9 cellular contexts compared by ENCODE assay signal in the genomic region with DNA sequence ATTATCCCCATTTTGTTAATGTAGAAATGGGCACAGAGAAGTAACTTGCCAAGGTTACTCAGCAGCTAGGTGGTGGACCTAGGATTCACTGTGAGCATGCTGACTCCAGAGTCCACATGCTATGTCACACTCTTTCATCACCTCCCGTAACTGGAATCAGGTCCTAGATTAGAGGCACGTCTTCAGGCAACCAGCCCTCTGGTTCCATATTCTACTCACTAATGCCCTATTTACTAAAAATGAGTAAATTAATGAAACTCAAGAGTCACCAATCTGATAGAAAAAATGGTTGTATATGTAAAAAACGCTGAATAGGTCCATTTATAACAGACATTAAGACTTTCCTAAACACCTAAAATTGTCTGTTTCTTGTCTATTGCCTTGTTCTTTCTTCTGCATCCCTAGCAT. TPM values are rescaled to one million over a fixed set of nuclear protein-coding genes. Genes with fewer than 3 reads are reported as not detected.
DNase-seq lines count a peak whose midpoint lies in the region; ATAC-seq, FAIRE-seq and TF ChIP-seq lines count a peak whose summit lies in the region.
"Had no signal": no experiment of that assay in that cellular context is flagged by ENCODE, and none has a peak within 500 bp of the region (broad histone marks: within the 10 kb centered on the region; RNA-seq: fewer than 3 reads in every experiment).

No MANE protein-coding gene starts in this region.

- H3K4me1 Mint-ChIP-seq in activated naive CD8-positive, alpha-beta T cell treated with anti-CD3 and anti-CD28 coated beads, Interleukin-2, amount 50 U/mL, for 24 hours = peaks cover 55% of the 10 kb centered on the region
- H3K4me1 Mint-ChIP-seq in activated naive CD8-positive, alpha-beta T cell treated with anti-CD3 and anti-CD28 coated beads for 36 hours = peaks cover 42% of the 10 kb centered on the region

- H3K27me3 ChIP-seq in bronchial epithelial cell (ENCODE audit: control insufficient read depth, insufficient read depth, low read length) (no peaks in the 10 kb centered on the region), subcutaneous abdominal adipose tissue (ENCODE audit: control insufficient read depth in 5 of 5, insufficient read depth in 4 of 5, low read length in 5 of 5) (no peaks in the 10 kb centered on the region)

- no peaks in the 10 kb centered on the region for H3K27me3 Mint-ChIP-seq in activated naive CD8-positive, alpha-beta T cell treated with anti-CD3 and anti-CD28 coated beads, Interleukin-2, amount 50 U/mL, for 24 hours
- H3K27me3 Mint-ChIP-seq in activated naive CD8-positive, alpha-beta T cell treated with anti-CD3 and anti-CD28 coated beads for 36 hours = no peaks in the 10 kb centered on the region
- H3K27me3 Mint-ChIP-seq: activated naive CD8-positive, alpha-beta T cell had no signal

- no peak for TF ChIP-seq CTCF in bronchial epithelial cell (IDR thresholded peaks at IDR 0.05; ENCODE audit: insufficient read depth, low read length, severe bottlenecking)

- peak overlapping the region; percentile 10 for H3K4me3 Mint-ChIP-seq in activated naive CD8-positive, alpha-beta T cell treated with anti-CD3 and anti-CD28 coated beads, Interleukin-2, amount 50 U/mL, for 24 hours
- H3K4me3 Mint-ChIP-seq in activated naive CD8-positive, alpha-beta T cell treated with anti-CD3 and anti-CD28 coated beads for 36 hours = no peak overlapping the region
- H3K4me3 Mint-ChIP-seq: activated naive CD8-positive, alpha-beta T cell had no signal

- no peak overlapping the region for H3K9ac ChIP-seq in subcutaneous abdominal adipose tissue (ENCODE audit: low read length in 5 of 5)

- H3K36me3 ChIP-seq in bronchial epithelial cell (ENCODE audit: control insufficient read depth, insufficient read depth, low read length) = no peaks in the 10 kb centered on the region
- H3K36me3 ChIP-seq in subcutaneous abdominal adipose tissue (ENCODE audit: control insufficient read depth in 5 of 5, insufficient read depth in 5 of 5, low read length in 5 of 5) = no peaks in the 10 kb centered on the region

- H3K4me3 ChIP-seq in bronchial epithelial cell (ENCODE audit: low read depth, low read length) (no peak overlapping the region), subcutaneous abdominal adipose tissue (ENCODE audit: low read depth in 1 of 5, low read length in 5 of 5) (no peak overlapping the region)

- no peaks in the 10 kb centered on the region for H3K9me3 ChIP-seq in subcutaneous abdominal adipose tissue (ENCODE audit: control insufficient read depth in 5 of 5, low read length in 5 of 5)

- peak overlapping the region; percentile 4 for H3K27ac ChIP-seq in subcutaneous abdominal adipose tissue (ENCODE audit: low read depth, low read length)

- DNase-seq in activated naive CD8-positive, alpha-beta T cell treated with anti-CD3 and anti-CD28 coated beads, Interleukin-2, amount 50 U/mL, for 24 hours = no peak
- no peak for DNase-seq in activated naive CD8-positive, alpha-beta T cell treated with anti-CD3 and anti-CD28 coated beads for 36 hours
- peak; percentile 69 for DNase-seq in bronchial epithelial cell (ENCODE audit: low read depth)
- DNase-seq in Kasumi-1 (lab: John Stamatoyannopoulos, UW) = no peak
- no peak for DNase-seq in NCI-H187 (lab: John Stamatoyannopoulos, UW)
- no peak for DNase-seq in activated CD8-positive, alpha-beta memory T cell treated with anti-CD3 and anti-CD28 coated beads, Interleukin-2, amount 50 U/mL, for 4 hours

- H3K36me3 Mint-ChIP-seq in activated naive CD8-positive, alpha-beta T cell treated with anti-CD3 and anti-CD28 coated beads, Interleukin-2, amount 50 U/mL, for 24 hours (ENCODE audit: low read depth) = peaks cover 2% of the 10 kb centered on the region
- peaks cover 3% of the 10 kb centered on the region for H3K36me3 Mint-ChIP-seq in activated naive CD8-positive, alpha-beta T cell treated with anti-CD3 and anti-CD28 coated beads for 36 hours
- H3K36me3 Mint-ChIP-seq: activated naive CD8-positive, alpha-beta T cell had no signal

- peak; percentile 34 for ATAC-seq in activated naive CD8-positive, alpha-beta T cell treated with anti-CD3 and anti-CD28 coated beads, Interleukin-2, amount 50 U/mL, for 24 hours
- peak; percentile 12 for ATAC-seq in HG03108 (IDR thresholded peaks at IDR 0.05; ENCODE audit: unreplicated experiment)

- H3K4me1 ChIP-seq in subcutaneous abdominal adipose tissue (ENCODE audit: control insufficient read depth in 5 of 5, insufficient read depth in 5 of 5, low read length in 5 of 5) = peaks cover 0 to 42% (median 33%) of the 10 kb centered on the region in 5 donors

- FAIRE-seq in bronchial epithelial cell (lab: Jason Lieb, UNC) = no peak

- H3K27ac Mint-ChIP-seq in activated naive CD8-positive, alpha-beta T cell treated with anti-CD3 and anti-CD28 coated beads, Interleukin-2, amount 50 U/mL, for 24 hours = peak overlapping the region; percentile 63
- no peak overlapping the region for H3K27ac Mint-ChIP-seq in activated naive CD8-positive, alpha-beta T cell treated with anti-CD3 and anti-CD28 coated beads for 36 hours
- H3K27ac Mint-ChIP-seq: activated naive CD8-positive, alpha-beta T cell had no signal

- no peaks in the 10 kb centered on the region for H3K9me3 Mint-ChIP-seq in activated naive CD8-positive, alpha-beta T cell treated with anti-CD3 and anti-CD28 coated beads, Interleukin-2, amount 50 U/mL, for 24 hours
- H3K9me3 Mint-ChIP-seq in activated naive CD8-positive, alpha-beta T cell treated with anti-CD3 and anti-CD28 coated beads for 36 hours = no peaks in the 10 kb centered on the region

RNA-seq across cellular contexts. Expression of gene RUFY3, which starts 7.7 kb away (rescaled TPM):
- total RNA-seq in activated naive CD8-positive, alpha-beta T cell treated with anti-CD3 and anti-CD28 coated beads for 36 hours = 10 to 100 TPM; 10.1 to 11.3 TPM
- 43.2 and 59.8 TPM in 2 replicates for total RNA-seq in bronchial epithelial cell

RNA-seq across cellular contexts. Expression of gene UTP3, which starts 25.7 kb away (rescaled TPM):
- 10 to 100 TPM; 46.9 to 49.7 TPM for total RNA-seq in activated naive CD8-positive, alpha-beta T cell treated with anti-CD3 and anti-CD28 coated beads for 36 hours
- total RNA-seq in bronchial epithelial cell = 15.0 and 18.2 TPM in 2 replicates

RNA-seq across cellular contexts. Expression of gene JCHAIN, which starts 47.8 kb away (rescaled TPM):
- not detected for total RNA-seq in activated naive CD8-positive, alpha-beta T cell treated with anti-CD3 and anti-CD28 coated beads for 36 hours
- not detected in 2 replicates for total RNA-seq in bronchial epithelial cell
